ENCODE assay signal across 8 cellular contexts in genomic region chr15:101652098-101652782, GRCh38. TPM values are rescaled to one million over a fixed set of nuclear protein-coding genes. Genes with fewer than 3 reads are reported as not detected.
DNase-seq lines count a peak whose midpoint lies in the region; ATAC-seq and TF ChIP-seq lines count a peak whose summit lies in the region.

TSS of gene TM2D3 (minus strand) at chr15:101652381. CDS start at chr15:101652361, 20 bp downstream.

- H3K27me3 Mint-ChIP-seq in WTC11 (ENCODE audit: low read depth): no peaks in the 10 kb centered on the region

- H3K4me1 Mint-ChIP-seq in WTC11: peaks cover 11% of the 10 kb centered on the region

- ATAC-seq in GM18873 (IDR thresholded peaks at IDR 0.05; ENCODE audit: low FRiP score, unreplicated experiment): peak; percentile 70
- ATAC-seq in HG03139 (IDR thresholded peaks at IDR 0.05; ENCODE audit: unreplicated experiment): peak; percentile 88
- ATAC-seq in WTC11: peak; percentile 89

- DNase-seq in AG08395 (ENCODE audit: low spot score) (peak; percentile 98), NCI-H2227 treated with DMSO at 0.1 percent for 48 hours (lab: John Stamatoyannopoulos, UW) (peak; percentile 84), WTC11 (ENCODE audit: low spot score) (peak; percentile 91), cardiac fibroblast (ENCODE audit: low read depth in 2 of 2) (peak; percentile 92 to 94), iris pigment epithelial cell (ENCODE audit: low read depth) (peak; percentile 91)
- peak; percentile 96 for DNase-seq in stimulated activated CD4-positive, alpha-beta T cell treated with anti-CD3 and anti-CD28 coated beads, Interleukin-12 subunit alpha, Interleukin-12 subunit beta, amount 100 ng/mL, for 4 hours

- H3K4me3 ChIP-seq in cardiac fibroblast (replicated peaks in 1 of 2; ENCODE audit: low read depth in 2 of 2, low read length in 2 of 2): peak within 1 kb of the TSS; percentile 79 to 81

- no peaks in the 10 kb centered on the region for H3K9me3 Mint-ChIP-seq in WTC11

- POLR2A ChIA-PET in WTC11 (lab: Charles Lee): interaction anchor here (1.2 kb wide), 1 partner anchor 357 kb away, joined by 3 read pairs; the partner anchor contains the start of gene SNRPA1

- TF ChIP-seq CTCF in WTC11 (IDR thresholded peaks at IDR 0.05): 0 out of 2 replicates have a peak, but pooled peaks have one; percentile 38
- peak; percentile 60 for TF ChIP-seq CTCF in cardiac fibroblast (IDR thresholded peaks at IDR 0.05; ENCODE audit: low read depth, low read length)

- H3K27ac Mint-ChIP-seq in WTC11: peak within 1 kb of the TSS; percentile 93

- peak within 1 kb of the TSS; percentile 91 for H3K4me3 Mint-ChIP-seq in WTC11

- CTCF ChIA-PET in WTC11 (lab: Charles Lee): interaction anchor here (1.0 to 1.1 kb wide), 2 partner anchors 332 to 363 kb away, joined by 3 to 4 read pairs; no protein-coding TSS in a partner anchor

- H3K36me3 Mint-ChIP-seq in WTC11: peaks cover 9% of the 10 kb centered on the region

TF ChIP-seq in WTC11, 78 proteins besides CTCF, POLR2A, EP300 and RAD21 (continues in another document):
- TF ChIP-seq RORB (CRISPR knock-in tag; IDR thresholded peaks at IDR 0.05) (no peak), CBFB (CRISPR knock-in tag; IDR thresholded peaks at IDR 0.05; ENCODE audit: low read depth) (no peak), MAX (CRISPR knock-in tag; IDR thresholded peaks at IDR 0.05) (peak; percentile 93), SMAD4 (CRISPR knock-in tag; IDR thresholded peaks at IDR 0.05) (no peak), OVOL2 (CRISPR knock-in tag; IDR thresholded peaks at IDR 0.05; ENCODE audit: borderline replicate concordance) (no peak), ZNF281 (CRISPR knock-in tag; IDR thresholded peaks at IDR 0.05) (peak; percentile 74; the same call in 1 of the 2 replicates), ZSCAN18 (CRISPR knock-in tag; IDR thresholded peaks at IDR 0.05) (no peak), PREB (CRISPR knock-in tag; IDR thresholded peaks at IDR 0.05; ENCODE audit: borderline replicate concordance) (no peak), ESRRA (CRISPR knock-in tag; IDR thresholded peaks at IDR 0.05; ENCODE audit: borderline replicate concordance) (peak; percentile 64; the same call in 1 of the 2 replicates), E2F4 (CRISPR knock-in tag; IDR thresholded peaks at IDR 0.05; ENCODE audit: borderline replicate concordance, low read depth) (no peak), ATF1 (CRISPR knock-in tag; IDR thresholded peaks at IDR 0.05) (no peak), NFATC4 (CRISPR knock-in tag; IDR thresholded peaks at IDR 0.05) (no peak), CREB1 (CRISPR knock-in tag; IDR thresholded peaks at IDR 0.05) (peak; percentile 59; the same call in 1 of the 2 replicates), IRF1 (CRISPR knock-in tag; IDR thresholded peaks at IDR 0.05) (0 out of 2 replicates have a peak, but pooled peaks have one; percentile 40), MXD4 (CRISPR knock-in tag; IDR thresholded peaks at IDR 0.05; ENCODE audit: borderline replicate concordance) (no peak), CREM (CRISPR knock-in tag; IDR thresholded peaks at IDR 0.05) (no peak; the same call in 1 of the 2 replicates), ZNF423 (CRISPR knock-in tag; IDR thresholded peaks at IDR 0.05) (no peak), ZNF425 (CRISPR knock-in tag; conservative IDR thresholded peaks at IDR 0.05) (no peak)

RNA-seq across cellular contexts. Expression of gene TM2D3, which starts in this region (rescaled TPM):
- total RNA-seq in WTC11 (2021): 22.4 to 23.5 TPM (median 23.1 TPM) in 3 replicates

Comparison
In these comparisons a context has a peak if more than half of its experiments do, and no peak if none do; other contexts are left out.
1. Peak in every context shown above with its lines: DNase-seq, ATAC-seq and H3K4me3 ChIP-seq.